ENCODE assay signal across 1 cellular context in genomic region chr1:62436039-62436465, GRCh38.
A peak's percentile ranks its signal among the peaks of the same experiment; 100 is the strongest.
TF ChIP-seq lines count a peak whose summit lies in the region.

No MANE protein-coding gene starts in this region.

TF ChIP-seq in HepG2, 621 proteins besides CTCF, POLR2A, EP300 and RAD21 (continued from another document and continues in another):
- TF ChIP-seq JUN (CRISPR knock-in tag; IDR thresholded peaks at IDR 0.05) (no peak), ZNF577 (CRISPR knock-in tag; IDR thresholded peaks at IDR 0.05; ENCODE audit: borderline replicate concordance, low read depth) (no peak), KDM4B (CRISPR knock-in tag; IDR thresholded peaks at IDR 0.05) (no peak), ZBTB38 (CRISPR knock-in tag; IDR thresholded peaks at IDR 0.05) (no peak; the same call in 1 of the 2 replicates), PTBP1 (IDR thresholded peaks at IDR 0.05; ENCODE audit: low read depth, low read length, poor library complexity, severe bottlenecking) (no peak), ZSCAN12 (CRISPR knock-in tag; IDR thresholded peaks at IDR 0.05) (no peak), HMGA1 (CRISPR knock-in tag; conservative IDR thresholded peaks at IDR 0.05) (no peak), ZBTB7A (CRISPR knock-in tag; IDR thresholded peaks at IDR 0.05) (no peak), HNRNPLL (IDR thresholded peaks at IDR 0.05; ENCODE audit: low read depth, low read length, poor library complexity, severe bottlenecking) (peak; percentile 88), ZNF616 (CRISPR knock-in tag; IDR thresholded peaks at IDR 0.05; ENCODE audit: low read depth) (no peak), ZNF317 (CRISPR knock-in tag; IDR thresholded peaks at IDR 0.05) (no peak), ZBTB8A (CRISPR knock-in tag; IDR thresholded peaks at IDR 0.05; ENCODE audit: borderline replicate concordance, low read depth) (no peak), ZNF326 (CRISPR knock-in tag; IDR thresholded peaks at IDR 0.05; ENCODE audit: borderline replicate concordance) (no peak), SP4 (CRISPR knock-in tag; IDR thresholded peaks at IDR 0.05) (no peak), GATAD1 (CRISPR knock-in tag; IDR thresholded peaks at IDR 0.05) (peak; percentile 47), HNRNPL (IDR thresholded peaks at IDR 0.05; ENCODE audit: low read depth, low read length) (0 out of 2 replicates have a peak, but pooled peaks have one; percentile 45), POLR2AphosphoS2 (IDR thresholded peaks at IDR 0.05; ENCODE audit: low read depth, low read length) (0 out of 2 replicates have a peak, but pooled peaks have one; percentile 46), ZNF30 (CRISPR knock-in tag; IDR thresholded peaks at IDR 0.05) (no peak), ZNF235 (CRISPR knock-in tag; IDR thresholded peaks at IDR 0.05; ENCODE audit: borderline replicate concordance) (0 out of 2 replicates have a peak, but pooled peaks have one; percentile 62), ZNF274 (CRISPR knock-in tag; IDR thresholded peaks at IDR 0.05) (no peak), PAXIP1 (CRISPR knock-in tag; conservative IDR thresholded peaks at IDR 0.05) (no peak; the same call in 1 of the 2 replicates), BHLHE40 (IDR thresholded peaks at IDR 0.05; ENCODE audit: low read length) (no peak), ZNF225 (CRISPR knock-in tag; IDR thresholded peaks at IDR 0.05) (no peak), HOXD1 (CRISPR knock-in tag; IDR thresholded peaks at IDR 0.05) (no peak), ZNF367 (CRISPR knock-in tag; IDR thresholded peaks at IDR 0.05; ENCODE audit: borderline replicate concordance) (no peak), TSC22D2 (CRISPR knock-in tag; IDR thresholded peaks at IDR 0.05; ENCODE audit: borderline replicate concordance) (no peak), GTF2F1 (IDR thresholded peaks at IDR 0.05; ENCODE audit: low read length) (no peak), DMTF1 (CRISPR knock-in tag; IDR thresholded peaks at IDR 0.05) (no peak), PBX3 (CRISPR knock-in tag; IDR thresholded peaks at IDR 0.05; ENCODE audit: borderline replicate concordance) (no peak), CHCHD3 (CRISPR knock-in tag; IDR thresholded peaks at IDR 0.05) (no peak), ZNF639 (CRISPR knock-in tag; conservative IDR thresholded peaks at IDR 0.05) (no peak; the same call in 1 of the 2 replicates), ARNT2 (CRISPR knock-in tag; IDR thresholded peaks at IDR 0.05; ENCODE audit: low read depth) (0 out of 2 replicates have a peak, but pooled peaks have one; percentile 50), HHEX (CRISPR knock-in tag; IDR thresholded peaks at IDR 0.05) (no peak), KAT8 (CRISPR knock-in tag; IDR thresholded peaks at IDR 0.05) (peak; percentile 82), ZNF557 (CRISPR knock-in tag; IDR thresholded peaks at IDR 0.05) (no peak; the same call in 1 of the 2 replicates), GPBP1L1 (CRISPR knock-in tag; IDR thresholded peaks at IDR 0.05) (no peak), ZNF501 (CRISPR knock-in tag; IDR thresholded peaks at IDR 0.05) (peak; percentile 45; the same call in 1 of the 2 replicates), ZNF337 (CRISPR knock-in tag; IDR thresholded peaks at IDR 0.05; ENCODE audit: borderline replicate concordance, low read depth) (no peak), EED (CRISPR knock-in tag; IDR thresholded peaks at IDR 0.05) (0 out of 2 replicates have a peak, but pooled peaks have one; percentile 44), RFXANK (CRISPR knock-in tag; IDR thresholded peaks at IDR 0.05) (no peak)
- TF ChIP-seq, protein P1, sequence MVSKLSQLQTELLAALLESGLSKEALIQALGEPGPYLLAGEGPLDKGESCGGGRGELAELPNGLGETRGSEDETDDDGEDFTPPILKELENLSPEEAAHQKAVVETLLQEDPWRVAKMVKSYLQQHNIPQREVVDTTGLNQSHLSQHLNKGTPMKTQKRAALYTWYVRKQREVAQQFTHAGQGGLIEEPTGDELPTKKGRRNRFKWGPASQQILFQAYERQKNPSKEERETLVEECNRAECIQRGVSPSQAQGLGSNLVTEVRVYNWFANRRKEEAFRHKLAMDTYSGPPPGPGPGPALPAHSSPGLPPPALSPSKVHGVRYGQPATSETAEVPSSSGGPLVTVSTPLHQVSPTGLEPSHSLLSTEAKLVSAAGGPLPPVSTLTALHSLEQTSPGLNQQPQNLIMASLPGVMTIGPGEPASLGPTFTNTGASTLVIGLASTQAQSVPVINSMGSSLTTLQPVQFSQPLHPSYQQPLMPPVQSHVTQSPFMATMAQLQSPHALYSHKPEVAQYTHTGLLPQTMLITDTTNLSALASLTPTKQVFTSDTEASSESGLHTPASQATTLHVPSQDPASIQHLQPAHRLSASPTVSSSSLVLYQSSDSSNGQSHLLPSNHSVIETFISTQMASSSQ (IDR thresholded peaks at IDR 0.05; ENCODE audit: low read depth), result no peak
- TF ChIP-seq, protein P1 (CRISPR knock-in tag; IDR thresholded peaks at IDR 0.05; ENCODE audit: borderline replicate concordance), result no peak
- TF ChIP-seq, protein P2, sequence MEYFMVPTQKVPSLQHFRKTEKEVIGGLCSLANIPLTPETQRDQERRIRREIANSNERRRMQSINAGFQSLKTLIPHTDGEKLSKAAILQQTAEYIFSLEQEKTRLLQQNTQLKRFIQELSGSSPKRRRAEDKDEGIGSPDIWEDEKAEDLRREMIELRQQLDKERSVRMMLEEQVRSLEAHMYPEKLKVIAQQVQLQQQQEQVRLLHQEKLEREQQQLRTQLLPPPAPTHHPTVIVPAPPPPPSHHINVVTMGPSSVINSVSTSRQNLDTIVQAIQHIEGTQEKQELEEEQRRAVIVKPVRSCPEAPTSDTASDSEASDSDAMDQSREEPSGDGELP (IDR thresholded peaks at IDR 0.05; ENCODE audit: borderline replicate concordance, low read depth), result no peak
- TF ChIP-seq, protein P3, sequence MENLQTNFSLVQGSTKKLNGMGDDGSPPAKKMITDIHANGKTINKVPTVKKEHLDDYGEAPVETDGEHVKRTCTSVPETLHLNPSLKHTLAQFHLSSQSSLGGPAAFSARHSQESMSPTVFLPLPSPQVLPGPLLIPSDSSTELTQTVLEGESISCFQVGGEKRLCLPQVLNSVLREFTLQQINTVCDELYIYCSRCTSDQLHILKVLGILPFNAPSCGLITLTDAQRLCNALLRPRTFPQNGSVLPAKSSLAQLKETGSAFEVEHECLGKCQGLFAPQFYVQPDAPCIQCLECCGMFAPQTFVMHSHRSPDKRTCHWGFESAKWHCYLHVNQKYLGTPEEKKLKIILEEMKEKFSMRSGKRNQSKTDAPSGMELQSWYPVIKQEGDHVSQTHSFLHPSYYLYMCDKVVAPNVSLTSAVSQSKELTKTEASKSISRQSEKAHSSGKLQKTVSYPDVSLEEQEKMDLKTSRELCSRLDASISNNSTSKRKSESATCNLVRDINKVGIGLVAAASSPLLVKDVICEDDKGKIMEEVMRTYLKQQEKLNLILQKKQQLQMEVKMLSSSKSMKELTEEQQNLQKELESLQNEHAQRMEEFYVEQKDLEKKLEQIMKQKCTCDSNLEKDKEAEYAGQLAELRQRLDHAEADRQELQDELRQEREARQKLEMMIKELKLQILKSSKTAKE (CRISPR knock-in tag; IDR thresholded peaks at IDR 0.05; ENCODE audit: borderline replicate concordance), result no peak
